In genomic region chr9:119771336-119771735, GRCh38 we compare ENCODE assay signal across 19 cellular contexts.
"Had no signal": no experiment of that assay in that cellular context is flagged by ENCODE, and none has a peak within 500 bp of the region (broad histone marks: within the 10 kb centered on the region; RNA-seq: fewer than 3 reads in every experiment).

No MANE protein-coding gene starts in this region.

- ATAC-seq: K562, Panc1, PC-3 had no signal

- DNase-seq: Kasumi-1; MM.1S; NCI-H1092 treated with DMSO at 0.1 percent for 48 hours; NCI-H1436; NCI-H187; NCI-H2029; NCI-H2081 treated with DMSO at 0.1 percent for 48 hours; NCI-H345; NCI-H446 treated with DMSO at 0.1 percent for 48 hours; NCI-H510A treated with DMSO at 0.1 percent for 48 hours; NCI-H526; NCI-H748 treated with DMSO at 0.1 percent for 48 hours; NK-92 treated with Interleukin-12 subunit alpha and Interleukin-12 subunit beta, amount 100 ng/mL, for 24 hours; PC-3; SHP77; SK-N-SH; SW 1271 had no signal
